ENCODE assay signal across 29 cellular contexts in the genomic region with DNA sequence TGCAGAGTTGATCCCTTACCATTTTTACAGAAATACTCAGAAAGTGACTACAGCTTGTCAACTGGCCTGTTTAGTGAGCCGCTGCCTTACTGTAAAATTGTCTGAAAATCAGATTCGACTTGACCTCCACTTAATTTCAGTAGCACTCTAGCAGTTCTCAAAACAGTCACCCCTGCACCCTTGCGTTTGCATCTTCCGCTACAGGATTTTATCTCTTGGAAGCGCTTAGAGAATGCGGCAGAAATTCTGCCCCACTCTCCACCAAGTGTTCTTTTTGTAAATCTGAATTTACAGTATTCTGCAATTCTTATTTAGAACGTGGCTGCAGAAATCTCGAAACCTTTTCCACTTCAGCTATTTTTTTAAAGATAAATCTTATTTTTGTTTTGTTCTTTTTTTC. TPM values are rescaled to one million over a fixed set of nuclear protein-coding genes. Genes with fewer than 3 reads are reported as not detected.
A peak's percentile ranks its signal among the peaks of the same experiment; 100 is the strongest.
DNase-seq lines count a peak whose midpoint lies in the region; ATAC-seq and TF ChIP-seq lines count a peak whose summit lies in the region.
"Had no signal": no experiment of that assay in that cellular context is flagged by ENCODE, and none has a peak within 500 bp of the region (broad histone marks: within the 10 kb centered on the region; RNA-seq: fewer than 3 reads in every experiment).

No MANE protein-coding gene starts in this region.

- no peak overlapping the region for H2BK5ac ChIP-seq in mesenchymal stem cell (ENCODE audit: low read depth, low read length, poor library complexity, severe bottlenecking)

- H2BK12ac ChIP-seq in mesenchymal stem cell (ENCODE audit: low read length in 2 of 2) = no peak overlapping the region

- TF ChIP-seq CTCF in SK-N-SH (IDR thresholded peaks at IDR 0.05) = no peak
- no peak for TF ChIP-seq CTCF in brain (conservative IDR thresholded peaks at IDR 0.05)
- no peak for TF ChIP-seq CTCF in type B pancreatic cell (conservative IDR thresholded peaks at IDR 0.05)

- no peak for TF ChIP-seq EP300 in SK-N-SH (IDR thresholded peaks at IDR 0.05; ENCODE audit: borderline replicate concordance in 1 of 2, low read depth in 1 of 2, low read length in 1 of 2)

- H3K4me1 Mint-ChIP-seq in brain (peaks cover 23% of the 10 kb centered on the region), type B pancreatic cell (ENCODE audit: unreplicated experiment) (peaks cover 14% of the 10 kb centered on the region)
- H3K4me1 Mint-ChIP-seq in stimulated activated effector memory CD8-positive, alpha-beta T cell treated with anti-CD3 and anti-CD28 coated beads, Interleukin-12 subunit alpha, Interleukin-12 subunit beta, amount 100 ng/mL, for 72 hours = no peaks in the 10 kb centered on the region
- peaks cover 4% of the 10 kb centered on the region for H3K4me1 Mint-ChIP-seq in T-helper 2 cell treated with Interferon-gamma antibody and Interleukin-4, amounts not matched to agents 5 μg/mL and 100 μg/mL, for 36 hours (ENCODE audit: low read depth)

- peak overlapping the region; percentile 67 for H2AFZ ChIP-seq in SK-N-SH (ENCODE audit: low read depth)
- no peak overlapping the region for H2AFZ ChIP-seq in mesenchymal stem cell (ENCODE audit: low read depth, low read length)

- H3K79me1 ChIP-seq in mesenchymal stem cell (replicated peaks; ENCODE audit: low read length, poor library complexity, severe bottlenecking) = peaks cover 3% of the 10 kb centered on the region

- peak overlapping the region in 1 of 5 experiments; percentile 79 for H3K27ac Mint-ChIP-seq in brain
- H3K27ac Mint-ChIP-seq in type B pancreatic cell = peak overlapping the region; percentile 60
- H3K27ac Mint-ChIP-seq in stimulated activated effector memory CD8-positive, alpha-beta T cell treated with anti-CD3 and anti-CD28 coated beads, Interleukin-12 subunit alpha, Interleukin-12 subunit beta, amount 100 ng/mL, for 72 hours = no peak overlapping the region
- no peak overlapping the region for H3K27ac Mint-ChIP-seq in T-helper 2 cell treated with Interferon-gamma antibody and Interleukin-4, amounts not matched to agents 5 μg/mL and 100 μg/mL, for 36 hours
- H3K27ac Mint-ChIP-seq: activated CD4-positive, alpha-beta T cell treated with anti-CD3 and anti-CD28 coated beads, Interleukin-2, amount 10 ng/mL, durations not matched to agents 7 days and 5 days; CD8-positive, alpha-beta memory T cell; progenitor cell of endocrine pancreas; stimulated activated naive CD8-positive, alpha-beta T cell treated with anti-CD3 and anti-CD28 coated beads, Interleukin-15, amount 100 ng/mL, for 72 hours had no signal

- no peak for ATAC-seq in SK-N-SH treated with all-trans-retinoic acid at 6 μM for 48 hours
- no peak for ATAC-seq in stimulated activated effector memory CD8-positive, alpha-beta T cell treated with anti-CD3 and anti-CD28 coated beads, Interleukin-12 subunit alpha, Interleukin-12 subunit beta, amount 100 ng/mL, for 72 hours
- ATAC-seq: activated T-cell treated with anti-CD3 and anti-CD28 coated beads, Interleukin-2, amount 50 U/mL, for 4 hours; sciatic nerve; stimulated activated naive CD8-positive, alpha-beta T cell treated with anti-CD3 and anti-CD28 coated beads, Interleukin-15, amount 100 ng/mL, for 72 hours had no signal

- H3K4me3 Mint-ChIP-seq in brain (peak overlapping the region; percentile 62 to 87 (median 81)), type B pancreatic cell (peak overlapping the region; percentile 92)
- H3K4me3 Mint-ChIP-seq in stimulated activated effector memory CD8-positive, alpha-beta T cell treated with anti-CD3 and anti-CD28 coated beads, Interleukin-12 subunit alpha, Interleukin-12 subunit beta, amount 100 ng/mL, for 72 hours = no peak overlapping the region
- H3K4me3 Mint-ChIP-seq in T-helper 2 cell treated with Interferon-gamma antibody and Interleukin-4, amounts not matched to agents 5 μg/mL and 100 μg/mL, for 36 hours = no peak overlapping the region
- H3K4me3 Mint-ChIP-seq: activated CD4-positive, alpha-beta T cell treated with anti-CD3 and anti-CD28 coated beads, Interleukin-2, amount 10 ng/mL, durations not matched to agents 7 days and 5 days; activated T-cell treated with anti-CD3 and anti-CD28 coated beads, Interleukin-2, amount 50 U/mL, for 4 hours; CD8-positive, alpha-beta memory T cell; stimulated activated naive CD8-positive, alpha-beta T cell treated with anti-CD3 and anti-CD28 coated beads, Interleukin-15, amount 100 ng/mL, for 72 hours had no signal

- H3K9ac ChIP-seq in SK-N-SH = peak overlapping the region; percentile 82; the same call in 1 of the 2 replicates
- H3K9ac ChIP-seq in mesenchymal stem cell (ENCODE audit: low read length) = peak overlapping the region; percentile 99

- TF ChIP-seq RAD21 in SK-N-SH (IDR thresholded peaks at IDR 0.05; ENCODE audit: low read length) = no peak

- no peak overlapping the region for H3K18ac ChIP-seq in mesenchymal stem cell (ENCODE audit: low read depth in 1 of 2, low read length in 2 of 2)

- no peak overlapping the region for H3K23ac ChIP-seq in mesenchymal stem cell (ENCODE audit: low read length in 2 of 2)

- H3K9me3 ChIP-seq in SK-N-SH = no peaks in the 10 kb centered on the region
- no peaks in the 10 kb centered on the region for H3K9me3 ChIP-seq in mesenchymal stem cell (ENCODE audit: control insufficient read depth, low read length)
- H3K9me3 ChIP-seq: neutrophil, thyroid gland had no signal

- H3K4me1 ChIP-seq in SK-N-SH (ENCODE audit: control insufficient read depth in 1 of 2, insufficient read depth in 2 of 2, low read depth in 1 of 2, low read length in 1 of 2) (peaks cover 7 to 34% of the 10 kb centered on the region in 2 experiments; a peak in 3 of 4 replicates), mesenchymal stem cell (ENCODE audit: control insufficient read depth, insufficient read depth, low read depth, low read length) (peaks cover 14% of the 10 kb centered on the region)

- peaks cover 35% of the 10 kb centered on the region for H3F3A ChIP-seq in SK-N-SH (replicated peaks; ENCODE audit: insufficient read depth)

- H3K4ac ChIP-seq in mesenchymal stem cell (ENCODE audit: low read depth in 1 of 2, low read length in 2 of 2) = no peak overlapping the region

- H4K91ac ChIP-seq in mesenchymal stem cell (ENCODE audit: low read length) = no peak overlapping the region

- peaks cover 24% of the 10 kb centered on the region for H4K20me1 ChIP-seq in SK-N-SH (ENCODE audit: insufficient read depth)

- peaks cover 18 to 20% of the 10 kb centered on the region in 2 experiments for H3K36me3 ChIP-seq in SK-N-SH (replicated peaks in 1 of 2; ENCODE audit: control insufficient read depth in 1 of 2, insufficient read depth in 2 of 2, low read length in 1 of 2)
- H3K36me3 ChIP-seq in mesenchymal stem cell (ENCODE audit: control insufficient read depth in 1 of 2, insufficient read depth in 2 of 2, low read depth in 1 of 2, low read length in 2 of 2) = peaks cover 0 to 2% of the 10 kb centered on the region in 2 experiments
- H3K36me3 ChIP-seq: neutrophil, thyroid gland had no signal

- no peak overlapping the region for H3K14ac ChIP-seq in mesenchymal stem cell (ENCODE audit: low read length in 2 of 2)

- no peak overlapping the region for H2BK120ac ChIP-seq in mesenchymal stem cell (ENCODE audit: low read depth, low read length)

- DNase-seq in SK-N-SH (no peak), mesenchymal stem cell (no peak), type B pancreatic cell (ENCODE audit: extremely low spot score, unreplicated experiment) (no peak), HT-29 (ENCODE audit: low spot score) (no peak)
- no peak for DNase-seq in stimulated activated effector memory CD8-positive, alpha-beta T cell treated with anti-CD3 and anti-CD28 coated beads, Interleukin-12 subunit alpha, Interleukin-12 subunit beta, amount 100 ng/mL, for 72 hours (ENCODE audit: low spot score in 2 of 2)
- no peak for DNase-seq in T-helper 2 cell treated with Interferon-gamma antibody and Interleukin-4, amounts not matched to agents 5 μg/mL and 100 μg/mL, for 36 hours (ENCODE audit: low spot score)
- DNase-seq: 8988T; activated CD4-positive, alpha-beta T cell treated with anti-CD3 and anti-CD28 coated beads, Interleukin-2, amount 10 ng/mL, durations not matched to agents 7 days and 5 days; activated gamma-delta T cell treated with Interleukin-2 at 50 U/mL for 16 hours; activated T-cell treated with anti-CD3 and anti-CD28 coated beads, Interleukin-2, amount 50 U/mL, for 4 hours; CD8-positive, alpha-beta memory T cell; GOT3; KG1; MM.1S; NCI-H1417 treated with DMSO at 0.1 percent for 48 hours; NCI-H2081; NCI-H2227 treated with DMSO at 0.1 percent for 48 hours; stimulated activated naive CD8-positive, alpha-beta T cell treated with anti-CD3 and anti-CD28 coated beads, Interleukin-15, amount 100 ng/mL, for 72 hours; T-helper 9 cell; thyroid gland had no signal

- 43% methylated on average over 8 of the region's 8 CpGs for WGBS in SK-N-SH (ENCODE audit: low lambda C conversion rate)
- WGBS in mesenchymal stem cell = 28% methylated on average over 3 of the region's 8 CpGs

- H2BK15ac ChIP-seq in mesenchymal stem cell (ENCODE audit: low read depth, poor library complexity, severe bottlenecking) = no peak overlapping the region

- H3K27me3 Mint-ChIP-seq in brain (peaks cover 91% of the 10 kb centered on the region), type B pancreatic cell (peaks cover 75% of the 10 kb centered on the region)
- H3K27me3 Mint-ChIP-seq in T-helper 2 cell treated with Interferon-gamma antibody and Interleukin-4, amounts not matched to agents 5 μg/mL and 100 μg/mL, for 36 hours (ENCODE audit: low read depth) = peaks cover 60% of the 10 kb centered on the region

- H3K4me3 ChIP-seq in SK-N-SH (ENCODE audit: low read depth in 2 of 2, low read length in 1 of 2) (peak overlapping the region; percentile 92 to 100), mesenchymal stem cell (ENCODE audit: insufficient read depth in 1 of 2, low read depth in 1 of 2, low read length in 2 of 2) (no peak overlapping the region)
- H3K4me3 ChIP-seq: thyroid gland had no signal

- H3K27ac ChIP-seq in SK-N-SH (ENCODE audit: low read depth in 2 of 2, low read length in 1 of 2) (peak overlapping the region; percentile 96 to 100), mesenchymal stem cell (ENCODE audit: low read length, poor library complexity, severe bottlenecking) (no peak overlapping the region)
- H3K27ac ChIP-seq: neutrophil, thyroid gland, VCaP had no signal

- H3K27me3 ChIP-seq in SK-N-SH (ENCODE audit: insufficient read depth) = no peaks in the 10 kb centered on the region
- no peaks in the 10 kb centered on the region for H3K27me3 ChIP-seq in mesenchymal stem cell (ENCODE audit: control insufficient read depth in 1 of 2, insufficient read depth in 1 of 2, low read length in 2 of 2)

- POLR2A ChIA-PET in SK-N-SH (lab: Yijun Ruan, JAX) = interaction anchor here (1.3 to 6.6 kb wide), 11 partner anchors 12 to 529 kb away, joined by 3 to 151 read pairs (median 17); no protein-coding TSS in a partner anchor

- peaks cover 57% of the 10 kb centered on the region for H3K79me2 ChIP-seq in SK-N-SH (ENCODE audit: insufficient read depth)

- H3K9me3 Mint-ChIP-seq in brain (no peaks in the 10 kb centered on the region), type B pancreatic cell (no peaks in the 10 kb centered on the region)
- H3K9me3 Mint-ChIP-seq in stimulated activated effector memory CD8-positive, alpha-beta T cell treated with anti-CD3 and anti-CD28 coated beads, Interleukin-12 subunit alpha, Interleukin-12 subunit beta, amount 100 ng/mL, for 72 hours = peaks cover 2% of the 10 kb centered on the region
- H3K9me3 Mint-ChIP-seq in T-helper 2 cell treated with Interferon-gamma antibody and Interleukin-4, amounts not matched to agents 5 μg/mL and 100 μg/mL, for 36 hours = no peaks in the 10 kb centered on the region
- H3K9me3 Mint-ChIP-seq: activated CD4-positive, alpha-beta T cell treated with anti-CD3 and anti-CD28 coated beads, Interleukin-2, amount 10 ng/mL, durations not matched to agents 7 days and 5 days; activated T-cell treated with anti-CD3 and anti-CD28 coated beads, Interleukin-2, amount 50 U/mL, for 4 hours; stimulated activated naive CD8-positive, alpha-beta T cell treated with anti-CD3 and anti-CD28 coated beads, Interleukin-15, amount 100 ng/mL, for 72 hours had no signal

- H4K8ac ChIP-seq in mesenchymal stem cell (ENCODE audit: low read length) = no peak overlapping the region

- H3K4me2 ChIP-seq in SK-N-SH (peak overlapping the region; percentile 94), mesenchymal stem cell (ENCODE audit: low read length, poor library complexity, severe bottlenecking) (no peak overlapping the region)

- H2AK5ac ChIP-seq in mesenchymal stem cell (ENCODE audit: low read length, severe bottlenecking) = no peak overlapping the region

- H3K9me2 ChIP-seq in SK-N-SH = no peaks in the 10 kb centered on the region

- CTCF ChIA-PET in SK-N-SH (lab: Yijun Ruan, JAX) = interaction anchor here (0.8 to 10.2 kb wide), 25 partner anchors 11 to 767 kb away, joined by 3 to 92 read pairs (median 4); no protein-coding TSS in a partner anchor

- H3K36me3 Mint-ChIP-seq in brain (no peaks in the 10 kb centered on the region), type B pancreatic cell (peaks cover 7% of the 10 kb centered on the region)
- peaks cover 5% of the 10 kb centered on the region for H3K36me3 Mint-ChIP-seq in stimulated activated effector memory CD8-positive, alpha-beta T cell treated with anti-CD3 and anti-CD28 coated beads, Interleukin-12 subunit alpha, Interleukin-12 subunit beta, amount 100 ng/mL, for 72 hours
- H3K36me3 Mint-ChIP-seq in T-helper 2 cell treated with Interferon-gamma antibody and Interleukin-4, amounts not matched to agents 5 μg/mL and 100 μg/mL, for 36 hours (ENCODE audit: low read depth) = no peaks in the 10 kb centered on the region
- H3K36me3 Mint-ChIP-seq: CD8-positive, alpha-beta memory T cell had no signal

RNA-seq across cellular contexts. Expression of a gene that starts 1.9 kb away (rescaled TPM):
- polyA plus RNA-seq in SK-N-SH (2012; rRNA removed) (162 and 170 TPM in 2 replicates), brain (ENCODE audit: insufficient read depth, low read depth, low replicate concordance) (0.19 TPM)
- polyA plus RNA-seq in SK-N-SH (2012; cell fraction: cytosol; rRNA removed) = 95.7 and 147 TPM in 2 replicates
- 208 and 254 TPM in 2 replicates for polyA plus RNA-seq in SK-N-SH (2012; cell fraction: nucleus; rRNA removed)
- polyA plus RNA-seq in mesenchymal stem cell (2013, experiment 1 of 2) = 18.3 TPM
- 18.4 TPM for polyA plus RNA-seq in mesenchymal stem cell (2013, experiment 2 of 2)
- 20.4 and 121 TPM in 2 replicates for total RNA-seq in type B pancreatic cell (ENCODE audit: low replicate concordance)
- total RNA-seq in HT-29 (2014; rRNA removed; shearing (Covaris generic)) = not detected in 2 replicates
- total RNA-seq: lung microvascular endothelial cell had no signal
- polyA plus RNA-seq: CD8-positive, alpha-beta memory T cell had no signal

RNA-seq across cellular contexts. Expression of a gene that starts 25.8 kb away (rescaled TPM):
- polyA plus RNA-seq in SK-N-SH (2012; rRNA removed) = not detected in 2 replicates
- not detected in 2 replicates for polyA plus RNA-seq in SK-N-SH (2012; cell fraction: cytosol; rRNA removed)
- polyA plus RNA-seq in SK-N-SH (2012; cell fraction: nucleus; rRNA removed) = not detected in 2 replicates
- not detected for polyA plus RNA-seq in brain (ENCODE audit: insufficient read depth, low read depth, low replicate concordance)
- not detected for polyA plus RNA-seq in mesenchymal stem cell (2013, experiment 1 of 2)
- polyA plus RNA-seq in mesenchymal stem cell (2013, experiment 2 of 2) = not detected
- not detected in 2 replicates for total RNA-seq in type B pancreatic cell (ENCODE audit: low replicate concordance)
- not detected in 2 replicates for total RNA-seq in HT-29 (2014; rRNA removed; shearing (Covaris generic))
- total RNA-seq: activated CD4-positive, alpha-beta T cell treated with anti-CD3 and anti-CD28 coated beads, Interleukin-2, amount 10 ng/mL, durations not matched to agents 7 days and 5 days; activated T-cell treated with anti-CD3 and anti-CD28 coated beads, Interleukin-2, amount 50 U/mL, for 4 hours; CD8-positive, alpha-beta memory T cell; cerebellum; G401; lung microvascular endothelial cell; progenitor cell of endocrine pancreas; sciatic nerve; thyroid gland had no signal
- polyA plus RNA-seq: CD8-positive, alpha-beta memory T cell had no signal

Comparison
In these comparisons a context has a peak if more than half of its experiments do, and no peak if none do; other contexts are left out.
1. H3K4me3 ChIP-seq: peak in SK-N-SH (2 of 2); none in mesenchymal stem cell (0 of 2).
2. H3K4me3 Mint-ChIP-seq: peak in brain (5 of 5) and type B pancreatic cell (single experiment); none in stimulated activated effector memory CD8-positive, alpha-beta T cell treated with anti-CD3 and anti-CD28 coated beads, Interleukin-12 subunit alpha, Interleukin-12 subunit beta, amount 100 ng/mL, for 72 hours (single experiment) and T-helper 2 cell treated with Interferon-gamma antibody and Interleukin-4, amounts not matched to agents 5 μg/mL and 100 μg/mL, for 36 hours (single experiment).
3. RNA of a gene that starts 1.9 kb away (total RNA-seq): 20.4 to 121 TPM in type B pancreatic cell; not detected in HT-29; every median in the first group is over 10 times any median in the second.